ENCODE assay signal across 9 cellular contexts in genomic region chr6:47780510-47781356, GRCh38. TPM values are rescaled to one million over a fixed set of nuclear protein-coding genes. Genes with fewer than 3 reads are reported as not detected.
DNase-seq lines count a peak whose midpoint lies in the region; ATAC-seq and TF ChIP-seq lines count a peak whose summit lies in the region.
"Had no signal": no experiment of that assay in that cellular context is flagged by ENCODE, and none has a peak within 500 bp of the region (broad histone marks: within the 10 kb centered on the region; RNA-seq: fewer than 3 reads in every experiment).

No MANE protein-coding gene starts in this region.

- no peaks in the 10 kb centered on the region for H3K4me1 ChIP-seq in OCI-LY1 (ENCODE audit: insufficient read depth, low read length, severe bottlenecking)
- peaks cover 0 to 7% (median 3%) of the 10 kb centered on the region in 12 donors for H3K4me1 ChIP-seq in heart left ventricle

- peak; percentile 27 for DNase-seq in GM04503 (ENCODE audit: low read depth)
- DNase-seq in HuH-7 (ENCODE audit: low spot score), result peak; percentile 21
- DNase-seq in activated naive CD4-positive, alpha-beta T cell treated with anti-CD3 and anti-CD28 coated beads, Interleukin-2, amount 10 ng/mL, durations not matched to agents 7 days and 5 days, result peak; percentile 48
- peak in 2 of 5 donors; percentile 14 to 28 for DNase-seq in heart left ventricle
- DNase-seq in renal cortical epithelial cell (ENCODE audit: low read depth), result peak; percentile 84
- DNase-seq in NCI-H524 treated with DMSO at 0.1 percent for 48 hours (lab: John Stamatoyannopoulos, UW), result no peak

- H3K4me2 ChIP-seq in OCI-LY1 (ENCODE audit: low read length), result no peak overlapping the region

- peaks cover 9% of the 10 kb centered on the region for H3K4me1 Mint-ChIP-seq in activated naive CD4-positive, alpha-beta T cell treated with anti-CD3 and anti-CD28 coated beads, Interleukin-2, amount 10 ng/mL, durations not matched to agents 7 days and 5 days

- H3F3A ChIP-seq in OCI-LY1 (ENCODE audit: insufficient read depth, low read length), result no peaks in the 10 kb centered on the region

- 0 to 1% (median 0%) methylated on average over 6 of the region's 6 CpGs for WGBS in heart left ventricle, 4 donors

- ATAC-seq in GM21717 (IDR thresholded peaks at IDR 0.05; ENCODE audit: unreplicated experiment) (peak; percentile 88), heart left ventricle (peak in 3 of 4 donors; percentile 84 to 86 (median 86))

- no peaks in the 10 kb centered on the region for H3K9me2 ChIP-seq in OCI-LY1 (ENCODE audit: low read depth, low read length)

- no peaks in the 10 kb centered on the region for H3K36me3 Mint-ChIP-seq in activated naive CD4-positive, alpha-beta T cell treated with anti-CD3 and anti-CD28 coated beads, Interleukin-2, amount 10 ng/mL, durations not matched to agents 7 days and 5 days

- no peak overlapping the region for H3K4me3 Mint-ChIP-seq in activated naive CD4-positive, alpha-beta T cell treated with anti-CD3 and anti-CD28 coated beads, Interleukin-2, amount 10 ng/mL, durations not matched to agents 7 days and 5 days
- H3K4me3 Mint-ChIP-seq: dendritic cell treated with granulocyte-macrophage colony-stimulating factor and Interleukin-4, amounts not matched to agents 40 ng/mL and 50 ng/mL, for 4 days had no signal

- no peak for TF ChIP-seq POLR2A in heart left ventricle (IDR thresholded peaks at IDR 0.05)

- intact Hi-C loops in heart left ventricle (cut with DNase I), result loop anchor here (1.0 to 10.0 kb wide), 10 partner anchors 146 to 1634 kb away; no protein-coding TSS in a partner anchor

- no peak overlapping the region for H3K9ac ChIP-seq in OCI-LY1 (ENCODE audit: low read length)

- no peaks in the 10 kb centered on the region for H3K27me3 ChIP-seq in OCI-LY1 (ENCODE audit: insufficient read depth, low read length)
- H3K27me3 ChIP-seq in heart left ventricle, result no peaks in the 10 kb centered on the region

- H3K36me3 ChIP-seq in OCI-LY1 (ENCODE audit: insufficient read depth, low read length), result no peaks in the 10 kb centered on the region
- no peaks in the 10 kb centered on the region for H3K36me3 ChIP-seq in heart left ventricle

- H3K27ac Mint-ChIP-seq in activated naive CD4-positive, alpha-beta T cell treated with anti-CD3 and anti-CD28 coated beads, Interleukin-2, amount 10 ng/mL, durations not matched to agents 7 days and 5 days, result no peak overlapping the region
- H3K27ac Mint-ChIP-seq: dendritic cell treated with granulocyte-macrophage colony-stimulating factor and Interleukin-4, amounts not matched to agents 40 ng/mL and 50 ng/mL, for 4 days had no signal

- CTCF ChIA-PET in activated naive CD4-positive, alpha-beta T cell treated with anti-CD3 and anti-CD28 coated beads, Interleukin-2, amount 10 ng/mL, durations not matched to agents 7 days and 5 days (lab: Charles Lee), result interaction anchor here (0.6 to 5.8 kb wide), 13 partner anchors 13 to 1599 kb away, joined by 3 to 73 read pairs (median 5); no protein-coding TSS in a partner anchor

- no peak overlapping the region for H2AFZ ChIP-seq in OCI-LY1 (ENCODE audit: low read length)

- H3K27me3 Mint-ChIP-seq in activated naive CD4-positive, alpha-beta T cell treated with anti-CD3 and anti-CD28 coated beads, Interleukin-2, amount 10 ng/mL, durations not matched to agents 7 days and 5 days, result peaks cover 20% of the 10 kb centered on the region

- no peaks in the 10 kb centered on the region for H4K20me1 ChIP-seq in OCI-LY1 (ENCODE audit: insufficient read depth, low read length)

- H3K4me3 ChIP-seq in OCI-LY1 (ENCODE audit: low read depth, low read length, poor library complexity, severe bottlenecking), result no peak overlapping the region
- peak overlapping the region in 1 of 12 donors; percentile 19 for H3K4me3 ChIP-seq in heart left ventricle

- H3K79me2 ChIP-seq in OCI-LY1 (ENCODE audit: insufficient read depth, low read length), result no peaks in the 10 kb centered on the region

- TF ChIP-seq CTCF in OCI-LY1 (IDR thresholded peaks at IDR 0.05; ENCODE audit: low read length), result peak; percentile 70
- peak; percentile 48 to 78 (median 63) for TF ChIP-seq CTCF in heart left ventricle (IDR thresholded peaks at IDR 0.05)

- H3K9me3 Mint-ChIP-seq in activated naive CD4-positive, alpha-beta T cell treated with anti-CD3 and anti-CD28 coated beads, Interleukin-2, amount 10 ng/mL, durations not matched to agents 7 days and 5 days, result no peaks in the 10 kb centered on the region
- H3K9me3 Mint-ChIP-seq: dendritic cell treated with granulocyte-macrophage colony-stimulating factor and Interleukin-4, amounts not matched to agents 40 ng/mL and 50 ng/mL, for 4 days had no signal

- H3K27ac ChIP-seq in OCI-LY1 (ENCODE audit: low read depth, low read length, poor library complexity, severe bottlenecking), result no peak overlapping the region
- no peak overlapping the region for H3K27ac ChIP-seq in heart left ventricle

- no peaks in the 10 kb centered on the region for H3K9me3 ChIP-seq in OCI-LY1 (ENCODE audit: low read length)
- H3K9me3 ChIP-seq in heart left ventricle, result no peaks in the 10 kb centered on the region

RNA-seq across cellular contexts. Expression of gene OPN5, which starts 1.1 kb away (rescaled TPM):
- under 1 TPM in 6 of 9 donors, not detected in 3; 0.23 to 0.89 (median 0.45) TPM for total RNA-seq in heart left ventricle
- polyA plus RNA-seq in heart left ventricle, result under 1 TPM; 0.11 to 0.53 TPM
- under 0.01 TPM in 1 of 2 replicates, not detected in the other for total RNA-seq in renal cortical epithelial cell
